Comparison of ENCODE assay signal across 17 cellular contexts in the genomic region with DNA sequence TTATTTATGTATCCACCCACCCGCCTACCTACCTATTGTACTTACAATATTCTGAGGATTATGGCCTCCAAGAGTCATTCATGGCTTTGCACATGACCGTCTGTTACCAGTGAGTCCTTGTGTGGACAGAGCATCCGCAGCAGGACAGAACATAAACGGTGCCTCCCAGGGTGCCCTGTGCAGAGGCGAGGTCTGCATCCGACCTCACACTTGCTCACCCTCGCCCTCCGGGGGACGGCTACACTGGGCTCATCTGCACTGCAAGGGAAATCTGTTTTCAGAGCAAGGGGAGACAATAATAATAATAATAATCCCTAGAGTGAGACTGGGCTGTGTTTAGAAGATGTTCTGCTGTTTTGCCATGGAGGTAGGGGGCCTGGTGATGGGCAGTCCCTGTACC. TPM values are rescaled to one million over a fixed set of nuclear protein-coding genes. Genes with fewer than 3 reads are reported as not detected.
DNase-seq lines count a peak whose midpoint lies in the region; ATAC-seq and TF ChIP-seq lines count a peak whose summit lies in the region.
"Had no signal": no experiment of that assay in that cellular context is flagged by ENCODE, and none has a peak within 500 bp of the region (broad histone marks: within the 10 kb centered on the region; RNA-seq: fewer than 3 reads in every experiment).

No MANE protein-coding gene starts in this region.

- ATAC-seq in GM23338 (peak; percentile 47), HG03039 (IDR thresholded peaks at IDR 0.05; ENCODE audit: unreplicated experiment) (no peak)
- ATAC-seq in activated naive CD8-positive, alpha-beta T cell treated with anti-CD3 and anti-CD28 coated beads, Interleukin-2, amount 10 ng/mL, durations not matched to agents 7 days and 5 days (ENCODE audit: low read depth), result no peak
- no peak for ATAC-seq in CD8-positive, alpha-beta T cell

- no peak overlapping the region for H2AFZ ChIP-seq in GM23338

- no peak overlapping the region for H3K4me2 ChIP-seq in GM23338

- no peaks in the 10 kb centered on the region for H3F3A ChIP-seq in GM23338 (replicated peaks; ENCODE audit: low read depth)

- H3K4me1 Mint-ChIP-seq in T-helper 2 cell treated with Interferon-gamma antibody and Interleukin-4, amounts not matched to agents 5 μg/mL and 100 μg/mL, for 36 hours (ENCODE audit: low read depth), result peaks cover 46% of the 10 kb centered on the region
- peaks cover 25% of the 10 kb centered on the region for H3K4me1 Mint-ChIP-seq in GM23338
- peaks cover 42% of the 10 kb centered on the region for H3K4me1 Mint-ChIP-seq in activated naive CD8-positive, alpha-beta T cell treated with anti-CD3 and anti-CD28 coated beads, Interleukin-2, amount 10 ng/mL, durations not matched to agents 7 days and 5 days
- H3K4me1 Mint-ChIP-seq in CD8-positive, alpha-beta T cell (ENCODE audit: low read depth), result peaks cover 38% of the 10 kb centered on the region

- intact Hi-C loops in CD8-positive, alpha-beta T cell (cut with DNase I, micrococcal nuclease), result no loop called here

- no peaks in the 10 kb centered on the region for H3K9me3 Mint-ChIP-seq in T-helper 2 cell treated with Interferon-gamma antibody and Interleukin-4, amounts not matched to agents 5 μg/mL and 100 μg/mL, for 36 hours
- no peaks in the 10 kb centered on the region; the same call in 1 of the 3 replicates for H3K9me3 Mint-ChIP-seq in GM23338
- no peaks in the 10 kb centered on the region for H3K9me3 Mint-ChIP-seq in activated naive CD8-positive, alpha-beta T cell treated with anti-CD3 and anti-CD28 coated beads, Interleukin-2, amount 10 ng/mL, durations not matched to agents 7 days and 5 days
- H3K9me3 Mint-ChIP-seq in CD8-positive, alpha-beta T cell, result no peaks in the 10 kb centered on the region
- H3K9me3 Mint-ChIP-seq: central memory CD8-positive, alpha-beta T cell had no signal

- H3K4me3 ChIP-seq in GM23338 (no peak overlapping the region), mesodermal cell (ENCODE audit: extremely low read depth, insufficient read depth, low read length, poor library complexity, severe bottlenecking) (no peak overlapping the region)
- H3K4me3 ChIP-seq in CD8-positive, alpha-beta T cell (ENCODE audit: low read depth, low read length), result no peak overlapping the region
- H3K4me3 ChIP-seq: stomach had no signal

- H3K27ac Mint-ChIP-seq in T-helper 2 cell treated with Interferon-gamma antibody and Interleukin-4, amounts not matched to agents 5 μg/mL and 100 μg/mL, for 36 hours, result peak overlapping the region; percentile 68
- H3K27ac Mint-ChIP-seq in GM23338, result no peak overlapping the region
- peak overlapping the region; percentile 46 for H3K27ac Mint-ChIP-seq in activated naive CD8-positive, alpha-beta T cell treated with anti-CD3 and anti-CD28 coated beads, Interleukin-2, amount 10 ng/mL, durations not matched to agents 7 days and 5 days
- no peak overlapping the region for H3K27ac Mint-ChIP-seq in CD8-positive, alpha-beta T cell

- 91 to 100% methylated on average over 4 of the region's 9 CpGs for WGBS in mesodermal cell (ENCODE audit: insufficient coverage in 2 of 2), 2 experiments

- H3K9me2 ChIP-seq in GM23338 (ENCODE audit: insufficient read depth), result no peaks in the 10 kb centered on the region

- H3K79me2 ChIP-seq in GM23338 (replicated peaks; ENCODE audit: insufficient read depth), result peaks cover 77% of the 10 kb centered on the region

- H3K27me3 Mint-ChIP-seq in T-helper 2 cell treated with Interferon-gamma antibody and Interleukin-4, amounts not matched to agents 5 μg/mL and 100 μg/mL, for 36 hours (ENCODE audit: low read depth), result no peaks in the 10 kb centered on the region
- H3K27me3 Mint-ChIP-seq in GM23338 (ENCODE audit: insufficient read depth, low read depth, poor library complexity), result peaks cover 10% of the 10 kb centered on the region
- no peaks in the 10 kb centered on the region for H3K27me3 Mint-ChIP-seq in activated naive CD8-positive, alpha-beta T cell treated with anti-CD3 and anti-CD28 coated beads, Interleukin-2, amount 10 ng/mL, durations not matched to agents 7 days and 5 days
- no peaks in the 10 kb centered on the region for H3K27me3 Mint-ChIP-seq in CD8-positive, alpha-beta T cell (ENCODE audit: low read depth)
- H3K27me3 Mint-ChIP-seq: central memory CD8-positive, alpha-beta T cell had no signal

- no peak for DNase-seq in T-helper 2 cell treated with Interferon-gamma antibody and Interleukin-4, amounts not matched to agents 5 μg/mL and 100 μg/mL, for 36 hours (ENCODE audit: low spot score)
- DNase-seq in T-helper 2 cell, result no peak
- no peak for DNase-seq in GM23338 (ENCODE audit: low spot score)
- no peak for DNase-seq in activated naive CD8-positive, alpha-beta T cell treated with anti-CD3 and anti-CD28 coated beads, Interleukin-2, amount 10 ng/mL, durations not matched to agents 7 days and 5 days
- no peak for DNase-seq in NCI-H1092 treated with DMSO at 0.1 percent for 48 hours (lab: John Stamatoyannopoulos, UW)
- no peak for DNase-seq in CD8-positive, alpha-beta T cell
- DNase-seq: activated naive CD4-positive, alpha-beta T cell treated with anti-CD3 and anti-CD28 coated beads, Interleukin-2, amount 50 U/mL, for 16 hours; effector CD8-positive, alpha-beta T cell; Karpas-422; NCI-H1105 treated with DMSO at 0.1 percent for 48 hours; retina; stomach; SW 1271 had no signal

- peak in 1 of 2 experiments; percentile 8; a peak in 1 of 4 replicates for TF ChIP-seq CTCF in GM23338 (conservative IDR thresholded peaks at IDR 0.05; ENCODE audit: low read depth in 2 of 2)
- no peak for TF ChIP-seq CTCF in CD8-positive, alpha-beta T cell (IDR thresholded peaks at IDR 0.05)

- CTCF ChIA-PET in CD8-positive, alpha-beta T cell (lab: Charles Lee), result no interaction called here

- H3K36me3 Mint-ChIP-seq in T-helper 2 cell treated with Interferon-gamma antibody and Interleukin-4, amounts not matched to agents 5 μg/mL and 100 μg/mL, for 36 hours (ENCODE audit: low read depth), result peaks cover 61% of the 10 kb centered on the region
- peaks cover 45% of the 10 kb centered on the region for H3K36me3 Mint-ChIP-seq in GM23338 (ENCODE audit: low read depth)
- H3K36me3 Mint-ChIP-seq in activated naive CD8-positive, alpha-beta T cell treated with anti-CD3 and anti-CD28 coated beads, Interleukin-2, amount 10 ng/mL, durations not matched to agents 7 days and 5 days, result peaks cover 36% of the 10 kb centered on the region
- H3K36me3 Mint-ChIP-seq in CD8-positive, alpha-beta T cell, result peaks cover 42% of the 10 kb centered on the region

- POLR2A ChIA-PET in activated naive CD8-positive, alpha-beta T cell treated with anti-CD3 and anti-CD28 coated beads, Interleukin-2, amount 10 ng/mL, durations not matched to agents 7 days and 5 days (lab: Charles Lee), result no interaction called here
- POLR2A ChIA-PET in CD8-positive, alpha-beta T cell (lab: Charles Lee), result no interaction called here

- H3K27ac ChIP-seq in GM23338 (ENCODE audit: low read depth), result no peak overlapping the region
- peak overlapping the region; percentile 23 for H3K27ac ChIP-seq in mesodermal cell (ENCODE audit: low read depth, low read length, severe bottlenecking)
- H3K27ac ChIP-seq in CD8-positive, alpha-beta T cell (ENCODE audit: low read depth, low read length), result no peak overlapping the region
- H3K27ac ChIP-seq: VCaP had no signal

- H3K36me3 ChIP-seq in GM23338 (ENCODE audit: insufficient read depth) (0 out of 2 replicates have a peak, but pooled peaks cover 9% of the 10 kb centered on the region), mesodermal cell (ENCODE audit: control insufficient read depth, insufficient read depth, low read length) (peaks cover 64% of the 10 kb centered on the region)
- H3K36me3 ChIP-seq in CD8-positive, alpha-beta T cell (ENCODE audit: insufficient read depth, low read length), result peaks cover 8% of the 10 kb centered on the region

- H3K4me1 ChIP-seq in GM23338 (ENCODE audit: insufficient read depth), result peaks cover 16% of the 10 kb centered on the region; the same call in 1 of the 2 replicates
- H3K4me1 ChIP-seq in mesodermal cell (ENCODE audit: control insufficient read depth, insufficient read depth, low read length, poor library complexity, severe bottlenecking), result peaks cover 54% of the 10 kb centered on the region
- H3K4me1 ChIP-seq in CD8-positive, alpha-beta T cell (ENCODE audit: insufficient read depth, low read length), result peaks cover 17% of the 10 kb centered on the region

- no peaks in the 10 kb centered on the region for H3K9me3 ChIP-seq in mesodermal cell (ENCODE audit: control insufficient read depth, low read length)
- H3K9me3 ChIP-seq in CD8-positive, alpha-beta T cell (ENCODE audit: low read length), result no peaks in the 10 kb centered on the region
- H3K9me3 ChIP-seq: stomach had no signal

- H3K27me3 ChIP-seq in GM23338 (ENCODE audit: insufficient read depth), result no peaks in the 10 kb centered on the region
- no peaks in the 10 kb centered on the region for H3K27me3 ChIP-seq in CD8-positive, alpha-beta T cell (ENCODE audit: insufficient read depth, low read length)
- H3K27me3 ChIP-seq: stomach had no signal

- H3K4me3 Mint-ChIP-seq in T-helper 2 cell treated with Interferon-gamma antibody and Interleukin-4, amounts not matched to agents 5 μg/mL and 100 μg/mL, for 36 hours, result no peak overlapping the region
- H3K4me3 Mint-ChIP-seq in GM23338, result no peak overlapping the region
- no peak overlapping the region for H3K4me3 Mint-ChIP-seq in activated naive CD8-positive, alpha-beta T cell treated with anti-CD3 and anti-CD28 coated beads, Interleukin-2, amount 10 ng/mL, durations not matched to agents 7 days and 5 days
- H3K4me3 Mint-ChIP-seq in CD8-positive, alpha-beta T cell, result no peak overlapping the region

- H4K20me1 ChIP-seq in GM23338 (replicated peaks; ENCODE audit: insufficient read depth), result peaks cover 7% of the 10 kb centered on the region; the same call in 1 of the 2 replicates

RNA-seq across cellular contexts. Expression of a gene that starts 29.8 kb away (rescaled TPM):
- total RNA-seq in GM23338 (2014; rRNA removed; shearing (Covaris generic)), result 117 and 120 TPM in 2 replicates
- polyA plus RNA-seq in GM23338 (2016; fragmentation: Nextera tagmentation; extraction: Ambion mirVana), result 55.3 and 56.3 TPM in 2 replicates
- total RNA-seq in activated naive CD8-positive, alpha-beta T cell treated with anti-CD3 and anti-CD28 coated beads, Interleukin-2, amount 10 ng/mL, durations not matched to agents 7 days and 5 days, result 100 to 1,000 TPM; 193 to 215 TPM
- 338 TPM for polyA plus RNA-seq in mesodermal cell (2013, experiment 1 of 2)
- 311 TPM for polyA plus RNA-seq in mesodermal cell (2013, experiment 2 of 2)
- total RNA-seq in CD8-positive, alpha-beta T cell, result 10 to 100 TPM; 35.9 to 36.5 TPM

Comparison
In these comparisons a context has a peak if more than half of its experiments do, and no peak if none do; other contexts are left out.
1. H3K27ac Mint-ChIP-seq: peak in T-helper 2 cell treated with Interferon-gamma antibody and Interleukin-4, amounts not matched to agents 5 μg/mL and 100 μg/mL, for 36 hours (single experiment) and activated naive CD8-positive, alpha-beta T cell treated with anti-CD3 and anti-CD28 coated beads, Interleukin-2, amount 10 ng/mL, durations not matched to agents 7 days and 5 days (single experiment); none in GM23338 (single experiment) and CD8-positive, alpha-beta T cell (single experiment).